1 cellular context compared by ENCODE assay signal in genomic region chr17:79778504-79779087, GRCh38.
TF ChIP-seq lines count a peak whose summit lies in the region.

No MANE protein-coding gene starts in this region.

TF ChIP-seq in HepG2, 621 proteins besides CTCF, POLR2A, EP300 and RAD21 (continued from another document and continues in another):
- TF ChIP-seq PHF8 (CRISPR knock-in tag; IDR thresholded peaks at IDR 0.05) (peak; percentile 42), ZFYVE20 (CRISPR knock-in tag; IDR thresholded peaks at IDR 0.05; ENCODE audit: borderline replicate concordance, low read depth) (no peak), DZIP1 (CRISPR knock-in tag; IDR thresholded peaks at IDR 0.05) (no peak), ZNF619 (CRISPR knock-in tag; IDR thresholded peaks at IDR 0.05) (no peak), AFF4 (CRISPR knock-in tag; IDR thresholded peaks at IDR 0.05) (no peak), RXRA (CRISPR knock-in tag; IDR thresholded peaks at IDR 0.05) (no peak), SOX13 (IDR thresholded peaks at IDR 0.05) (no peak), SOX13 (CRISPR knock-in tag; conservative IDR thresholded peaks at IDR 0.05 in 1 of 2, IDR thresholded peaks at IDR 0.05 in 1 of 2) (no peak; a peak in 1 of 4 replicates), STAT6 (CRISPR knock-in tag; IDR thresholded peaks at IDR 0.05; ENCODE audit: borderline replicate concordance) (no peak), HOMEZ (CRISPR knock-in tag; IDR thresholded peaks at IDR 0.05; ENCODE audit: low read depth) (no peak), ZFP90 (CRISPR knock-in tag; IDR thresholded peaks at IDR 0.05; ENCODE audit: borderline replicate concordance) (no peak), ZNF282 (IDR thresholded peaks at IDR 0.05; ENCODE audit: partially characterized antibody) (no peak), BRF2 (CRISPR knock-in tag; IDR thresholded peaks at IDR 0.05) (no peak), CAMTA2 (CRISPR knock-in tag; IDR thresholded peaks at IDR 0.05; ENCODE audit: borderline replicate concordance) (no peak), ZHX1 (CRISPR knock-in tag; IDR thresholded peaks at IDR 0.05; ENCODE audit: low read depth) (0 out of 2 replicates have a peak, but pooled peaks have one; percentile 35), KLF16 (CRISPR knock-in tag; IDR thresholded peaks at IDR 0.05) (no peak), MLX (CRISPR knock-in tag; IDR thresholded peaks at IDR 0.05) (no peak), ATF6 (CRISPR knock-in tag; conservative IDR thresholded peaks at IDR 0.05) (no peak), JUND (CRISPR knock-in tag; IDR thresholded peaks at IDR 0.05) (no peak), EEA1 (CRISPR knock-in tag; IDR thresholded peaks at IDR 0.05; ENCODE audit: borderline replicate concordance) (no peak), ZUFSP (CRISPR knock-in tag; IDR thresholded peaks at IDR 0.05; ENCODE audit: borderline replicate concordance) (no peak), ZNF3 (CRISPR knock-in tag; IDR thresholded peaks at IDR 0.05) (no peak), CBFB (CRISPR knock-in tag; IDR thresholded peaks at IDR 0.05) (no peak), KDM3A (CRISPR knock-in tag; IDR thresholded peaks at IDR 0.05; ENCODE audit: low read depth) (no peak), HNF4G (IDR thresholded peaks at IDR 0.05; ENCODE audit: borderline replicate concordance, low read depth, low read length) (no peak), HNF4G (CRISPR knock-in tag; IDR thresholded peaks at IDR 0.05; ENCODE audit: borderline replicate concordance, low read depth) (no peak), ARNT2 (CRISPR knock-in tag; IDR thresholded peaks at IDR 0.05; ENCODE audit: low read depth) (no peak), HOXA7 (CRISPR knock-in tag; IDR thresholded peaks at IDR 0.05) (no peak), HMGXB4 (CRISPR knock-in tag; IDR thresholded peaks at IDR 0.05; ENCODE audit: borderline replicate concordance in 1 of 2, low read depth in 1 of 2) (peak in 1 of 2 experiments; percentile 32; a peak in 2 of 4 replicates), ZNF710 (CRISPR knock-in tag; IDR thresholded peaks at IDR 0.05; ENCODE audit: borderline replicate concordance) (no peak), ZNF572 (CRISPR knock-in tag; IDR thresholded peaks at IDR 0.05) (no peak), PAWR (CRISPR knock-in tag; IDR thresholded peaks at IDR 0.05; ENCODE audit: borderline replicate concordance) (no peak)
